8 cellular contexts compared by ENCODE assay signal in genomic region chr15:70097337-70098169, GRCh38. TPM values are rescaled to one million over a fixed set of nuclear protein-coding genes. Genes with fewer than 3 reads are reported as not detected.
DNase-seq lines count a peak whose midpoint lies in the region; ATAC-seq and TF ChIP-seq lines count a peak whose summit lies in the region.

TLE3 (minus strand) TSS chr15:70097917; CDS start chr15:70096798, 1,119 bp downstream.

- peaks cover 30% of the 10 kb centered on the region for H3K27me3 Mint-ChIP-seq in activated naive CD4-positive, alpha-beta T cell treated with anti-CD3 and anti-CD28 coated beads, Interleukin-2, amount 10 ng/mL, durations not matched to agents 7 days and 5 days

- TF ChIP-seq POLR2A in gastroesophageal sphincter (IDR thresholded peaks at IDR 0.05): peak; percentile 79 to 83
- TF ChIP-seq POLR2A in suprapubic skin (IDR thresholded peaks at IDR 0.05): peak; percentile 62 to 89

- WGBS in gastroesophageal sphincter (ENCODE audit: low coverage in 1 of 2), 2 donors: 0% methylated on average over 18 to 23 of the region's 76 CpGs
- under 1% methylated on average over 30 of the region's 76 CpGs for WGBS in suprapubic skin

- peak within 1 kb of the TSS; percentile 95 for H3K4me3 Mint-ChIP-seq in activated naive CD4-positive, alpha-beta T cell treated with anti-CD3 and anti-CD28 coated beads, Interleukin-2, amount 10 ng/mL, durations not matched to agents 7 days and 5 days

- H3K9me3 ChIP-seq in gastroesophageal sphincter: no peaks in the 10 kb centered on the region
- H3K9me3 ChIP-seq in suprapubic skin: no peaks in the 10 kb centered on the region

- H3K4me1 Mint-ChIP-seq in activated naive CD4-positive, alpha-beta T cell treated with anti-CD3 and anti-CD28 coated beads, Interleukin-2, amount 10 ng/mL, durations not matched to agents 7 days and 5 days: peaks cover 66% of the 10 kb centered on the region

- H3K27ac Mint-ChIP-seq in activated naive CD4-positive, alpha-beta T cell treated with anti-CD3 and anti-CD28 coated beads, Interleukin-2, amount 10 ng/mL, durations not matched to agents 7 days and 5 days: peak within 1 kb of the TSS; percentile 98

- TF ChIP-seq EP300 in gastroesophageal sphincter (IDR thresholded peaks at IDR 0.05) (no peak), suprapubic skin (IDR thresholded peaks at IDR 0.05) (no peak)

- POLR2A ChIA-PET in HEK293T (lab: Yijun Ruan, JAX): interaction anchor here (0.6 to 6.9 kb wide), 30 partner anchors 8 to 1282 kb away, joined by 3 to 108 read pairs (median 4); no protein-coding TSS in a partner anchor

- TF ChIP-seq CTCF in gastroesophageal sphincter (IDR thresholded peaks at IDR 0.05) (peak in 2 of 4 experiments; percentile 27 to 46), suprapubic skin (IDR thresholded peaks at IDR 0.05) (peak; percentile 16 to 51)

- H3K4me1 ChIP-seq in gastroesophageal sphincter: peaks cover 0 to 79% (median 56%) of the 10 kb centered on the region in 3 donors
- peaks cover 68% of the 10 kb centered on the region for H3K4me1 ChIP-seq in suprapubic skin

- no peaks in the 10 kb centered on the region for H3K27me3 ChIP-seq in gastroesophageal sphincter
- no peaks in the 10 kb centered on the region for H3K27me3 ChIP-seq in suprapubic skin

- no peaks in the 10 kb centered on the region for H3K9me3 Mint-ChIP-seq in activated naive CD4-positive, alpha-beta T cell treated with anti-CD3 and anti-CD28 coated beads, Interleukin-2, amount 10 ng/mL, durations not matched to agents 7 days and 5 days

- DNase-seq in GM04503 (ENCODE audit: low read depth) (peak; percentile 85), HEK293T (ENCODE audit: extremely low spot score) (peak; percentile 94), MV-4-11 (lab: John Stamatoyannopoulos, UW) (peak; percentile 99), SK-N-DZ (ENCODE audit: low spot score) (peak; percentile 98), non-pigmented ciliary epithelial cell (ENCODE audit: low read depth) (peak; percentile 92), suprapubic skin (ENCODE audit: low spot score in 2 of 2) (peak; percentile 99 to 100)
- DNase-seq in activated naive CD4-positive, alpha-beta T cell treated with anti-CD3 and anti-CD28 coated beads, Interleukin-2, amount 10 ng/mL, durations not matched to agents 7 days and 5 days: peak; percentile 99

- H3K4me3 ChIP-seq in gastroesophageal sphincter (peak within 1 kb of the TSS; percentile 77 to 93), suprapubic skin (peak within 1 kb of the TSS; percentile 97)

- H3K27ac ChIP-seq in gastroesophageal sphincter (peak within 1 kb of the TSS; percentile 88 to 97 (median 96)), suprapubic skin (peak within 1 kb of the TSS; percentile 94)

- H3K36me3 ChIP-seq in gastroesophageal sphincter: no peaks in the 10 kb centered on the region
- H3K36me3 ChIP-seq in suprapubic skin: no peaks in the 10 kb centered on the region

- CTCF ChIA-PET in HEK293T (lab: Yijun Ruan, JAX): interaction anchor here (0.5 to 1.2 kb wide), 8 partner anchors 36 to 1637 kb away, joined by 3 to 4 read pairs (median 3); no protein-coding TSS in a partner anchor
- CTCF ChIA-PET in activated naive CD4-positive, alpha-beta T cell treated with anti-CD3 and anti-CD28 coated beads, Interleukin-2, amount 10 ng/mL, durations not matched to agents 7 days and 5 days (lab: Charles Lee): interaction anchor here (0.6 to 1.6 kb wide), 6 partner anchors 353 to 522 kb away, joined by 3 to 8 read pairs (median 4); no protein-coding TSS in a partner anchor

- peaks cover 31% of the 10 kb centered on the region for H3K36me3 Mint-ChIP-seq in activated naive CD4-positive, alpha-beta T cell treated with anti-CD3 and anti-CD28 coated beads, Interleukin-2, amount 10 ng/mL, durations not matched to agents 7 days and 5 days

- peak; percentile 77 for ATAC-seq in gastroesophageal sphincter

TF ChIP-seq in HEK293T, 16 proteins besides CTCF, POLR2A, EP300 and RAD21:
- TF ChIP-seq BHLHE40 (IDR thresholded peaks at IDR 0.05; ENCODE audit: borderline replicate concordance) (no peak), CTBP1 (IDR thresholded peaks at IDR 0.05; ENCODE audit: borderline replicate concordance) (peak; percentile 69), FOXM1 (IDR thresholded peaks at IDR 0.05; ENCODE audit: borderline replicate concordance) (0 out of 2 replicates have a peak, but pooled peaks have one; percentile 0), FOXA1 (IDR thresholded peaks at IDR 0.05) (no peak), PKNOX1 (IDR thresholded peaks at IDR 0.05) (peak; percentile 76; the same call in 1 of the 2 replicates), L3MBTL2 (conservative IDR thresholded peaks at IDR 0.05) (peak; percentile 99), ZNF384 (IDR thresholded peaks at IDR 0.05) (no peak), SUZ12 (IDR thresholded peaks at IDR 0.05) (no peak), FOXK2 (IDR thresholded peaks at IDR 0.05) (no peak)

RNA-seq across cellular contexts. Expression of gene TLE3, which starts in this region (rescaled TPM):
- polyA plus RNA-seq in SK-N-DZ (2014; cell fraction: cytosol; rRNA removed): 72.5 and 97.1 TPM in 2 replicates
- polyA plus RNA-seq in SK-N-DZ (2014; cell fraction: nucleus; rRNA removed): 109 and 125 TPM in 2 replicates
- 10 to 100 TPM; 32.4 to 81.6 (median 62.6) TPM for total RNA-seq in gastroesophageal sphincter
- total RNA-seq in suprapubic skin: 100 to 1,000 TPM in 3 of 4 donors, 10 to 100 TPM in 1; 91.2 to 154 (median 137) TPM

Comparison
In these comparisons a context has a peak if more than half of its experiments do, and no peak if none do; other contexts are left out.
1. Peak in every context shown above with its lines: DNase-seq, ATAC-seq, H3K4me3 ChIP-seq and H3K27ac ChIP-seq.